Comparison of ENCODE assay signal across 20 cellular contexts in the genomic region with DNA sequence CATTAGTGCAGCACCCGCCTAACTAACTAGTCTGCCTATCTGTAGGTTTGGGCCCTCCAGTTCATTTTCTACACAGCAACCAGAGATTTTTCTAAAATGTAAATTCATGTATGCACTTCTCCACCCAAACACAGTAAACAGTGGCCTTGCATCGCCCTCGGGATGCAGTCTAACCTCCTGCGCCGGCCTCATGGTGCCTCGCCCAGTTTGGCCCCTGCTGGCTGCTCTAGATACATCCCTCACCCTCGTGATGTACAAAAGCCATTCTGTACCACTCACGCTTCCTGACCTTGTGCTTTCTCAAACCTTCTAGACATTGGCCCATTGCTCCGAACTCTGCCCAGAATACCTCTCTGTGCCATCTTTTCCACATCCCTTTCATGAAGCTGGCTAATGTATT. TPM values are rescaled to one million over a fixed set of nuclear protein-coding genes. Genes with fewer than 3 reads are reported as not detected.
"Had no signal": no experiment of that assay in that cellular context is flagged by ENCODE, and none has a peak within 500 bp of the region (broad histone marks: within the 10 kb centered on the region; RNA-seq: fewer than 3 reads in every experiment).

No MANE protein-coding gene starts in this region.

- H3K27ac Mint-ChIP-seq: T-cell had no signal

- FAIRE-seq: RCC 7860 had no signal

- H3K4me3 Mint-ChIP-seq: T-cell had no signal

- DNase-seq: Kasumi-1, KG1, MM.1S, NCI-H1092 treated with DMSO at 0.1 percent for 48 hours, NCI-H1436, NCI-H187, NCI-H2029, NCI-H2081 treated with DMSO at 0.1 percent for 48 hours, NCI-H2171, NCI-H226, NCI-H446, NCI-H510A, NCI-H524 treated with DMSO at 0.1 percent for 48 hours, RPMI8226, SHP77, SK-N-SH, SW 1271, T-cell had no signal

- ATAC-seq: T-cell had no signal

- H3K4me1 Mint-ChIP-seq: T-cell had no signal

- H3K27me3 Mint-ChIP-seq: T-cell had no signal

- H3K9me3 ChIP-seq: SK-N-SH had no signal

- H3K9me3 Mint-ChIP-seq: T-cell had no signal

- H3K9ac ChIP-seq: SK-N-SH had no signal

- H3K4me2 ChIP-seq: SK-N-SH had no signal

RNA-seq across cellular contexts. Expression of a gene that starts 53.8 kb away (rescaled TPM):
- total RNA-seq: HT-29, T-cell had no signal
